ENCODE assay signal across 8 cellular contexts in genomic region chr11:121293276-121293569, GRCh38. TPM values are rescaled to one million over a fixed set of nuclear protein-coding genes. Genes with fewer than 3 reads are reported as not detected.
DNase-seq lines count a peak whose midpoint lies in the region; ATAC-seq and TF ChIP-seq lines count a peak whose summit lies in the region.

No MANE protein-coding gene starts in this region.

- no peaks in the 10 kb centered on the region for H3K27me3 ChIP-seq in neuronal stem cell (ENCODE audit: control insufficient read depth in 3 of 3, insufficient read depth in 3 of 3, low read depth in 1 of 3, low read length in 3 of 3)

- TF ChIP-seq CTCF in Calu3 (IDR thresholded peaks at IDR 0.05; ENCODE audit: unreplicated experiment): no peak

- no peaks in the 10 kb centered on the region for H3K27me3 Mint-ChIP-seq in Calu3 (ENCODE audit: unreplicated experiment)

- no peak overlapping the region for H2BK15ac ChIP-seq in neuronal stem cell (ENCODE audit: low read length)

- no TSS peak for BruUV-seq in Calu3 (replicated peaks; lab: Mats Ljungman, UMichigan)

- CTCF ChIA-PET in Calu3 (lab: Charles Lee): no interaction called here

- peaks cover 1 to 12% of the 10 kb centered on the region in 2 donors for H3K4me1 ChIP-seq in neuronal stem cell (ENCODE audit: control insufficient read depth in 2 of 2, insufficient read depth in 1 of 2, low read depth in 1 of 2, low read length in 2 of 2)

- H3K14ac ChIP-seq in neuronal stem cell (ENCODE audit: low read length): no peak overlapping the region

- H2BK120ac ChIP-seq in neuronal stem cell (ENCODE audit: low read depth, low read length): no peak overlapping the region

- no peak overlapping the region for H2BK12ac ChIP-seq in neuronal stem cell (ENCODE audit: low read length)

- H3K9me3 ChIP-seq in neuronal stem cell (replicated peaks in 1 of 2; ENCODE audit: control insufficient read depth in 2 of 2, insufficient read depth in 1 of 2, low read depth in 1 of 2, low read length in 2 of 2): peaks cover 0 to 36% of the 10 kb centered on the region in 2 donors

- H4K91ac ChIP-seq in neuronal stem cell (ENCODE audit: low read depth, low read length, poor library complexity): no peak overlapping the region

- in situ Hi-C loops in G401 (cut with HindIII; ENCODE audit: low sequenced_read_pairs): no loop called here

- H3K23ac ChIP-seq in neuronal stem cell (ENCODE audit: low read depth, low read length, poor library complexity): no peak overlapping the region

- H3K4me2 ChIP-seq in neuronal stem cell (ENCODE audit: insufficient read depth, low read length, poor library complexity, severe bottlenecking): peak overlapping the region; percentile 57

- H3K27ac ChIP-seq in epithelial cell of prostate (peak overlapping the region; percentile 67), neuronal stem cell (replicated peaks; ENCODE audit: low read length) (no peak overlapping the region)

- peaks cover 28% of the 10 kb centered on the region for H3K4me1 Mint-ChIP-seq in Calu3 (ENCODE audit: low read depth, unreplicated experiment)

- H3K9ac ChIP-seq in neuronal stem cell (ENCODE audit: low read depth, low read length, poor library complexity): no peak overlapping the region

- no peak overlapping the region for H2AK5ac ChIP-seq in neuronal stem cell (ENCODE audit: low read depth, low read length)

- no peak overlapping the region for H4K8ac ChIP-seq in neuronal stem cell (ENCODE audit: low read depth, low read length)

- H3K18ac ChIP-seq in neuronal stem cell (ENCODE audit: low read length): no peak overlapping the region

- intact Hi-C loops in Calu3 (cut with micrococcal nuclease; ENCODE audit: unreplicated experiment): no loop called here

- no CpG with 5 or more reads among the region's 5 CpGs for WGBS in neuronal stem cell (ENCODE audit: extremely low coverage in 2 of 2, insufficient read length in 2 of 2, insufficient replicate concordance in 1 of 2), 2 donors

- H3K79me1 ChIP-seq in neuronal stem cell (ENCODE audit: low read depth, low read length): peaks cover 2% of the 10 kb centered on the region

- H2AFZ ChIP-seq in neuronal stem cell (ENCODE audit: low read length): peak overlapping the region; percentile 63

- no peak overlapping the region for H3K4ac ChIP-seq in neuronal stem cell (ENCODE audit: low read length)

- H3K4me3 Mint-ChIP-seq in Calu3 (ENCODE audit: low read depth, unreplicated experiment): peak overlapping the region; percentile 83

- peaks cover 2% of the 10 kb centered on the region for H3K9me3 Mint-ChIP-seq in Calu3 (ENCODE audit: low read depth, unreplicated experiment)

- peaks cover 20% of the 10 kb centered on the region for H3K36me3 Mint-ChIP-seq in Calu3 (ENCODE audit: insufficient read depth, unreplicated experiment)

- no peak for ATAC-seq in GM21825 (IDR thresholded peaks at IDR 0.05; ENCODE audit: unreplicated experiment)

- peak overlapping the region; percentile 93 for H2BK5ac ChIP-seq in neuronal stem cell (ENCODE audit: low read length)

- peaks cover 0 to 38% of the 10 kb centered on the region in 2 donors for H3K36me3 ChIP-seq in neuronal stem cell (replicated peaks in 1 of 2; ENCODE audit: control insufficient read depth in 2 of 2, insufficient read depth in 2 of 2, low read length in 2 of 2)

- DNase-seq in Calu3 (no peak), OCI-M1 (lab: John Stamatoyannopoulos, UW) (peak; percentile 84), epithelial cell of prostate (ENCODE audit: low read depth, low spot score) (no peak), neuronal stem cell (ENCODE audit: low spot score) (no peak), Ammon's horn (ENCODE audit: low spot score) (no peak), NCI-H748 (lab: John Stamatoyannopoulos, UW; ENCODE audit: unreplicated experiment) (no peak), G401 (ENCODE audit: low spot score) (no peak)

- peak overlapping the region; percentile 88 to 94 for H3K4me3 ChIP-seq in neuronal stem cell (ENCODE audit: low read length in 2 of 2)

- H3K27ac Mint-ChIP-seq in Calu3 (ENCODE audit: unreplicated experiment): peak overlapping the region; percentile 85

RNA-seq across cellular contexts. Expression of gene SC5D, which starts 0.7 kb away (rescaled TPM):
- 34.7 and 35.7 TPM in 2 replicates for total RNA-seq in Calu3 (2022)
- 69.6 TPM for polyA plus RNA-seq in neuronal stem cell (2013, experiment 1 of 2)
- 67.4 TPM for polyA plus RNA-seq in neuronal stem cell (2013, experiment 2 of 2)
- 11.0 and 19.4 TPM in 2 replicates for total RNA-seq in G401 (2014; rRNA removed; shearing (Covaris generic))
